ENCODE assay signal across 8 cellular contexts in genomic region chr20:63537525-63538203, GRCh38. TPM values are rescaled to one million over a fixed set of nuclear protein-coding genes. Genes with fewer than 3 reads are reported as not detected.
A peak's percentile ranks its signal among the peaks of the same experiment; 100 is the strongest.
DNase-seq lines count a peak whose midpoint lies in the region; ATAC-seq, FAIRE-seq and TF ChIP-seq lines count a peak whose summit lies in the region.

No MANE protein-coding gene starts in this region.

- H3K9ac ChIP-seq in kidney (ENCODE audit: low read length in 2 of 2), result no peak overlapping the region

- peak; percentile 85 for ATAC-seq in GM18873 (IDR thresholded peaks at IDR 0.05; ENCODE audit: low FRiP score, unreplicated experiment)
- ATAC-seq in HG03108 (IDR thresholded peaks at IDR 0.05; ENCODE audit: unreplicated experiment), result peak; percentile 79

- H3K9me3 ChIP-seq in kidney (ENCODE audit: control insufficient read depth in 1 of 2, low read length in 2 of 2), result no peaks in the 10 kb centered on the region

- no peaks in the 10 kb centered on the region for H3K36me3 ChIP-seq in kidney (ENCODE audit: control insufficient read depth in 1 of 2, insufficient read depth in 2 of 2, low read length in 2 of 2)

- H3K4me3 ChIP-seq in AG10803 (ENCODE audit: low read length) (peak overlapping the region; percentile 39), WI38 (ENCODE audit: low read depth, low read length) (0 out of 2 replicates have a peak overlapping the region, but pooled peaks have one; percentile 10), cardiac fibroblast (replicated peaks in 1 of 2; ENCODE audit: low read depth in 2 of 2, low read length in 2 of 2) (peak overlapping the region; percentile 28 to 32), kidney (ENCODE audit: low read length in 2 of 2) (peak overlapping the region; percentile 29 to 46)

- no peak for FAIRE-seq in kidney (lab: Jason Lieb, UNC)

- TF ChIP-seq CTCF in AG10803 (conservative IDR thresholded peaks at IDR 0.05; ENCODE audit: low read length), result peak; percentile 87
- peak; percentile 83 for TF ChIP-seq CTCF in WI38 (IDR thresholded peaks at IDR 0.05; ENCODE audit: low read depth, low read length)
- peak; percentile 95 for TF ChIP-seq CTCF in cardiac fibroblast (IDR thresholded peaks at IDR 0.05; ENCODE audit: low read depth, low read length)
- peak; percentile 96 for TF ChIP-seq CTCF in kidney (IDR thresholded peaks at IDR 0.05; ENCODE audit: borderline replicate concordance, extremely low read depth, insufficient read depth)

- H3K27ac ChIP-seq in kidney (ENCODE audit: low read depth in 2 of 2, low read length in 2 of 2), result peak overlapping the region in 1 of 2 donors; percentile 22

- intact Hi-C loops in kidney (cut with DNase I), result loop anchor here (5.0 kb wide), 1 partner anchor 440 kb away; the partner anchor contains the start of gene SAMD10

- peak; percentile 92 for DNase-seq in AG10803 (ENCODE audit: low read depth)
- peak; percentile 96 for DNase-seq in NCI-H2196 (lab: John Stamatoyannopoulos, UW; ENCODE audit: unreplicated experiment)
- DNase-seq in cardiac fibroblast (ENCODE audit: low read depth in 2 of 2), result peak; percentile 89 to 94
- DNase-seq in kidney, result peak; percentile 98
- peak; percentile 93 to 96 for DNase-seq in stimulated activated CD4-positive, alpha-beta T cell treated with anti-CD3 and anti-CD28 coated beads, Interleukin-15, amount 100 ng/mL, for 48 hours (ENCODE audit: low read depth in 2 of 2)

- H3K4me1 ChIP-seq in kidney (ENCODE audit: control insufficient read depth in 1 of 2, insufficient read depth in 1 of 2, low read depth in 1 of 2, low read length in 2 of 2), result peaks cover 0 to 4% of the 10 kb centered on the region in 2 donors

RNA-seq across cellular contexts. Expression of gene PTK6, which starts 0.5 kb away (rescaled TPM):
- total RNA-seq in kidney, result 1.1 TPM
- 0.26 TPM for polyA plus RNA-seq in kidney (ENCODE audit: insufficient read depth, low read depth, low replicate concordance)

RNA-seq across cellular contexts. Expression of gene SRMS, which starts 9.9 kb away (rescaled TPM):
- total RNA-seq in kidney, result 0.38 TPM
- polyA plus RNA-seq in kidney (ENCODE audit: insufficient read depth, low read depth, low replicate concordance), result not detected

RNA-seq across cellular contexts. Expression of gene FNDC11, which starts 16.3 kb away (rescaled TPM):
- 1.6 TPM for total RNA-seq in kidney
- polyA plus RNA-seq in kidney (ENCODE audit: insufficient read depth, low read depth, low replicate concordance), result 0.47 TPM

RNA-seq across cellular contexts. Expression of gene PPDPF, which starts 17.1 kb away (rescaled TPM):
- total RNA-seq in kidney, result 578 TPM
- polyA plus RNA-seq in kidney (ENCODE audit: insufficient read depth, low read depth, low replicate concordance), result 961 TPM

RNA-seq across cellular contexts. Expression of gene HELZ2, which starts 36.4 kb away (rescaled TPM):
- total RNA-seq in kidney, result 40.7 TPM
- 3.2 TPM for polyA plus RNA-seq in kidney (ENCODE audit: insufficient read depth, low read depth, low replicate concordance)
